ENCODE assay signal across 22 cellular contexts in the genomic region with DNA sequence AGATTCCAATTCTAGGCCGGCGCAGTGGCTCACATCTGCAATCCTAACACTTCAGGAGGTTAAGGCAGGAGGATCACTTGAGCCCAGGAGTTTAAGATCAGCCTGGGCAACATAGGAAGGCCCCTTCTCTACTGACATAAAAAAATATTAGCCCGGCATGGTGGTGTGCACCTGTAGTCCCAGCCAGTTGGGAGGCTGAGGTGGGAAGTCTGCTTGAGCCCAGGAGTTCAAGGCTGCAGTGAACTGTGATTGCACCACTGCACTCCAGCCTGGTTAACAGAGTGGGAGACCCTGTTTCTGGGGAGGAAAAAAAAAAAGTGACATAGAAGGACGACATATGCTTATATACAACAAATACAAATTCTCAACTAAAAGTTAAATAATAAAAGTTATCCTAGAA. TPM values are rescaled to one million over a fixed set of nuclear protein-coding genes. Genes with fewer than 3 reads are reported as not detected.
DNase-seq lines count a peak whose midpoint lies in the region; ATAC-seq, FAIRE-seq and TF ChIP-seq lines count a peak whose summit lies in the region.
"Had no signal": no experiment of that assay in that cellular context is flagged by ENCODE, and none has a peak within 500 bp of the region (broad histone marks: within the 10 kb centered on the region; RNA-seq: fewer than 3 reads in every experiment).

No MANE protein-coding gene starts in this region.

- ATAC-seq in Right ventricle myocardium inferior, result no peak

- H3K36me3 Mint-ChIP-seq in activated CD4-positive, alpha-beta T cell treated with anti-CD3 and anti-CD28 coated beads, Interleukin-2, amount 10 ng/mL, durations not matched to agents 7 days and 5 days (ENCODE audit: low read depth), result peaks cover 4% of the 10 kb centered on the region
- H3K36me3 Mint-ChIP-seq in activated CD4-positive, alpha-beta T cell treated with anti-CD3 and anti-CD28 coated beads, Interleukin-2, amount 10 ng/mL, durations not matched to agents 24 days and 14 days (ENCODE audit: low read depth), result peaks cover 17% of the 10 kb centered on the region

- intact Hi-C loops in activated CD4-positive, alpha-beta T cell treated with anti-CD3 and anti-CD28 coated beads, Interleukin-2, amount 10 ng/mL, durations not matched to agents 24 days and 14 days (cut with micrococcal nuclease), result no loop called here
- intact Hi-C loops in kidney (cut with DNase I) (no loop called here), Right ventricle myocardium inferior (cut with DNase I) (no loop called here)

- no peaks in the 10 kb centered on the region for H3K9me3 ChIP-seq in SK-N-MC (ENCODE audit: low read depth, low read length)
- no peaks in the 10 kb centered on the region for H3K9me3 ChIP-seq in kidney (ENCODE audit: control insufficient read depth in 1 of 2, low read length in 2 of 2)

- no peaks in the 10 kb centered on the region for H3K9me3 Mint-ChIP-seq in activated CD4-positive, alpha-beta T cell treated with anti-CD3 and anti-CD28 coated beads, Interleukin-2, amount 10 ng/mL, durations not matched to agents 7 days and 5 days
- no peaks in the 10 kb centered on the region for H3K9me3 Mint-ChIP-seq in activated CD4-positive, alpha-beta T cell treated with anti-CD3 and anti-CD28 coated beads, Interleukin-2, amount 10 ng/mL, durations not matched to agents 24 days and 14 days
- H3K9me3 Mint-ChIP-seq: CD4-positive, alpha-beta T cell had no signal

- H3K27ac Mint-ChIP-seq in activated CD4-positive, alpha-beta T cell treated with anti-CD3 and anti-CD28 coated beads, Interleukin-2, amount 10 ng/mL, durations not matched to agents 7 days and 5 days, result peak overlapping the region; percentile 2
- no peak overlapping the region for H3K27ac Mint-ChIP-seq in activated CD4-positive, alpha-beta T cell treated with anti-CD3 and anti-CD28 coated beads, Interleukin-2, amount 10 ng/mL, durations not matched to agents 24 days and 14 days
- H3K27ac Mint-ChIP-seq: CD4-positive, alpha-beta T cell had no signal

- peaks cover 38% of the 10 kb centered on the region for H3K4me1 Mint-ChIP-seq in activated CD4-positive, alpha-beta T cell treated with anti-CD3 and anti-CD28 coated beads, Interleukin-2, amount 10 ng/mL, durations not matched to agents 7 days and 5 days
- H3K4me1 Mint-ChIP-seq in activated CD4-positive, alpha-beta T cell treated with anti-CD3 and anti-CD28 coated beads, Interleukin-2, amount 10 ng/mL, durations not matched to agents 24 days and 14 days, result peaks cover 42% of the 10 kb centered on the region

- H3K36me3 ChIP-seq in SK-N-MC (ENCODE audit: insufficient read depth, low read length) (no peaks in the 10 kb centered on the region), kidney (ENCODE audit: control insufficient read depth in 1 of 2, insufficient read depth in 2 of 2, low read length in 2 of 2) (no peaks in the 10 kb centered on the region)

- no peak for TF ChIP-seq CTCF in kidney (IDR thresholded peaks at IDR 0.05; ENCODE audit: borderline replicate concordance, extremely low read depth, insufficient read depth)

- H3K4me1 ChIP-seq in kidney (ENCODE audit: control insufficient read depth in 1 of 2, insufficient read depth in 1 of 2, low read depth in 1 of 2, low read length in 2 of 2), result peaks cover 41 to 59% of the 10 kb centered on the region in 2 donors

- CTCF ChIA-PET in activated CD4-positive, alpha-beta T cell treated with anti-CD3 and anti-CD28 coated beads, Interleukin-2, amount 10 ng/mL, durations not matched to agents 7 days and 5 days (lab: Charles Lee), result no interaction called here

- peak overlapping the region; percentile 55; the same call in 1 of the 2 replicates for H3K27ac ChIP-seq in SK-N-MC
- H3K27ac ChIP-seq in kidney (ENCODE audit: low read depth in 2 of 2, low read length in 2 of 2), result peak overlapping the region; percentile 18 to 51
- H3K27ac ChIP-seq: 22Rv1, GM23248 had no signal

- POLR2A ChIA-PET in activated CD4-positive, alpha-beta T cell treated with anti-CD3 and anti-CD28 coated beads, Interleukin-2, amount 10 ng/mL, durations not matched to agents 7 days and 5 days (lab: Charles Lee), result no interaction called here

- H3K9ac ChIP-seq in SK-N-MC (ENCODE audit: insufficient read length) (no peak overlapping the region), kidney (ENCODE audit: low read length in 2 of 2) (peak overlapping the region in 1 of 2 donors; percentile 20)
- H3K9ac ChIP-seq: GM23248 had no signal

- no peak overlapping the region for H3K4me3 Mint-ChIP-seq in activated CD4-positive, alpha-beta T cell treated with anti-CD3 and anti-CD28 coated beads, Interleukin-2, amount 10 ng/mL, durations not matched to agents 7 days and 5 days
- no peak overlapping the region for H3K4me3 Mint-ChIP-seq in activated CD4-positive, alpha-beta T cell treated with anti-CD3 and anti-CD28 coated beads, Interleukin-2, amount 10 ng/mL, durations not matched to agents 24 days and 14 days
- H3K4me3 Mint-ChIP-seq: B cell; CD4-positive, alpha-beta T cell had no signal

- H3K27me3 Mint-ChIP-seq in activated CD4-positive, alpha-beta T cell treated with anti-CD3 and anti-CD28 coated beads, Interleukin-2, amount 10 ng/mL, durations not matched to agents 7 days and 5 days, result no peaks in the 10 kb centered on the region
- no peaks in the 10 kb centered on the region for H3K27me3 Mint-ChIP-seq in activated CD4-positive, alpha-beta T cell treated with anti-CD3 and anti-CD28 coated beads, Interleukin-2, amount 10 ng/mL, durations not matched to agents 24 days and 14 days
- H3K27me3 Mint-ChIP-seq: B cell; CD4-positive, alpha-beta T cell had no signal

- H3K4me3 ChIP-seq in SK-N-MC, result no peak overlapping the region
- peak overlapping the region in 1 of 2 donors; percentile 12 for H3K4me3 ChIP-seq in kidney (ENCODE audit: low read length in 2 of 2)
- H3K4me3 ChIP-seq: GM23248 had no signal

- DNase-seq in activated CD4-positive, alpha-beta T cell treated with anti-CD3 and anti-CD28 coated beads, Interleukin-2, amount 10 ng/mL, durations not matched to agents 7 days and 5 days, result no peak
- no peak for DNase-seq in activated CD4-positive, alpha-beta T cell treated with anti-CD3 and anti-CD28 coated beads, Interleukin-2, amount 10 ng/mL, durations not matched to agents 24 days and 14 days
- no peak for DNase-seq in SK-N-MC (ENCODE audit: low read depth, low spot score)
- DNase-seq in kidney, result no peak
- no peak for DNase-seq in SKM-1 treated with dmso at 0.1 percent for 144 hours (lab: John Stamatoyannopoulos, UW; ENCODE audit: unreplicated experiment)
- DNase-seq in Right ventricle myocardium inferior (ENCODE audit: missing footprints), result no peak
- no peak for DNase-seq in foreskin melanocyte
- DNase-seq in stimulated activated naive CD4-positive, alpha-beta T cell treated with Interleukin-2 at 50 U/mL for 16 hours (lab: John Stamatoyannopoulos, UW), result no peak
- DNase-seq: CD4-positive, alpha-beta T cell; DMS53; GM23248; HCEC 1CT; NCI-H1105 treated with DMSO at 0.1 percent for 48 hours; NCI-H1694; NCI-H2081 treated with DMSO at 0.1 percent for 48 hours; NCI-H446 treated with DMSO at 0.1 percent for 48 hours; NCI-H69; NK-92 treated with Interleukin-12 subunit alpha and Interleukin-12 subunit beta, amount 100 ng/mL, for 24 hours; SHP77 treated with DMSO at 0.1 percent for 48 hours had no signal

- FAIRE-seq in kidney (lab: Jason Lieb, UNC), result no peak
- FAIRE-seq: GM12891 had no signal

RNA-seq across cellular contexts. Expression of gene B4GALT5, which starts 30.9 kb away (rescaled TPM):
- 10 to 100 TPM; 11.2 to 14.3 TPM for total RNA-seq in activated CD4-positive, alpha-beta T cell treated with anti-CD3 and anti-CD28 coated beads, Interleukin-2, amount 10 ng/mL, durations not matched to agents 7 days and 5 days
- 39.0 and 39.1 TPM in 2 replicates for total RNA-seq in activated CD4-positive, alpha-beta T cell treated with anti-CD3 and anti-CD28 coated beads, Interleukin-2, amount 10 ng/mL, durations not matched to agents 24 days and 14 days
- total RNA-seq in kidney, result 73.3 TPM
- 21.4 TPM for polyA plus RNA-seq in kidney (ENCODE audit: insufficient read depth, low read depth, low replicate concordance)
- total RNA-seq in Right ventricle myocardium inferior, result 44.0 TPM
